In genomic region chr12:10213168-10214130, GRCh38 we compare ENCODE assay signal across 8 cellular contexts. TPM values are rescaled to one million over a fixed set of nuclear protein-coding genes. Genes with fewer than 3 reads are reported as not detected.
DNase-seq lines count a peak whose midpoint lies in the region; ATAC-seq and TF ChIP-seq lines count a peak whose summit lies in the region.

No MANE protein-coding gene starts in this region.

- CTCF ChIA-PET in AG04449 (lab: Yijun Ruan, JAX) = interaction anchor here (1.3 to 2.6 kb wide), 6 partner anchors 9 to 463 kb away, joined by 3 to 21 read pairs (median 4); no protein-coding TSS in a partner anchor

- no peaks in the 10 kb centered on the region for H3K36me3 Mint-ChIP-seq in neural crest cell (ENCODE audit: low read depth)
- peaks cover 3% of the 10 kb centered on the region for H3K36me3 Mint-ChIP-seq in stimulated activated naive CD8-positive, alpha-beta T cell treated with anti-CD3 and anti-CD28 coated beads, Interleukin-15, Interleukin-2, amounts not matched to agents 100 ng/mL and 50 ng/mL, for 24 hours (ENCODE audit: low read depth)

- peaks cover 24% of the 10 kb centered on the region for H3K4me1 Mint-ChIP-seq in neural crest cell
- peaks cover 40% of the 10 kb centered on the region for H3K4me1 Mint-ChIP-seq in stimulated activated naive CD8-positive, alpha-beta T cell treated with anti-CD3 and anti-CD28 coated beads, Interleukin-15, Interleukin-2, amounts not matched to agents 100 ng/mL and 50 ng/mL, for 24 hours (ENCODE audit: low read depth)

- no peaks in the 10 kb centered on the region for H3K27me3 ChIP-seq in foreskin keratinocyte

- ATAC-seq in GM18868 (IDR thresholded peaks at IDR 0.05; ENCODE audit: unreplicated experiment) (peak; percentile 69), HG03442 (IDR thresholded peaks at IDR 0.05; ENCODE audit: unreplicated experiment) (peak; percentile 59), foreskin keratinocyte (peak; percentile 36)

- H3K27ac Mint-ChIP-seq in neural crest cell (ENCODE audit: unreplicated experiment) = peak overlapping the region; percentile 95
- peak overlapping the region; percentile 94 for H3K27ac Mint-ChIP-seq in stimulated activated naive CD8-positive, alpha-beta T cell treated with anti-CD3 and anti-CD28 coated beads, Interleukin-15, Interleukin-2, amounts not matched to agents 100 ng/mL and 50 ng/mL, for 24 hours

- peak overlapping the region; percentile 95 for H3K4me3 Mint-ChIP-seq in neural crest cell
- peak overlapping the region; percentile 92 for H3K4me3 Mint-ChIP-seq in stimulated activated naive CD8-positive, alpha-beta T cell treated with anti-CD3 and anti-CD28 coated beads, Interleukin-15, Interleukin-2, amounts not matched to agents 100 ng/mL and 50 ng/mL, for 24 hours

- peaks cover 12% of the 10 kb centered on the region for H3K27me3 Mint-ChIP-seq in neural crest cell (ENCODE audit: low read depth)
- no peaks in the 10 kb centered on the region for H3K27me3 Mint-ChIP-seq in stimulated activated naive CD8-positive, alpha-beta T cell treated with anti-CD3 and anti-CD28 coated beads, Interleukin-15, Interleukin-2, amounts not matched to agents 100 ng/mL and 50 ng/mL, for 24 hours

- no peak for TF ChIP-seq CTCF in AG04449 (IDR thresholded peaks at IDR 0.05; ENCODE audit: insufficient read depth, low read length, missing control alignments)
- TF ChIP-seq CTCF in foreskin keratinocyte (conservative IDR thresholded peaks at IDR 0.05) = no peak
- no peak for TF ChIP-seq CTCF in neural crest cell (conservative IDR thresholded peaks at IDR 0.05)

- peaks cover 5% of the 10 kb centered on the region for H3K4me1 ChIP-seq in foreskin keratinocyte

- DNase-seq in AG04449 (ENCODE audit: low read depth, low spot score) (peak; percentile 65), SIG-M5 treated with dmso at 0.1 percent for 504 hours (lab: John Stamatoyannopoulos, UW; ENCODE audit: unreplicated experiment) (peak; percentile 95), activated gamma-delta T cell (lab: John Stamatoyannopoulos, UW) (peak; percentile 72), foreskin keratinocyte (peak; percentile 44 to 63), neural crest cell (ENCODE audit: low read depth, low spot score) (peak; percentile 22)

- peak overlapping the region; percentile 96 for H3K27ac ChIP-seq in foreskin keratinocyte

- H3K9me3 Mint-ChIP-seq in neural crest cell = no peaks in the 10 kb centered on the region
- H3K9me3 Mint-ChIP-seq in stimulated activated naive CD8-positive, alpha-beta T cell treated with anti-CD3 and anti-CD28 coated beads, Interleukin-15, Interleukin-2, amounts not matched to agents 100 ng/mL and 50 ng/mL, for 24 hours = no peaks in the 10 kb centered on the region

- POLR2A ChIA-PET in AG04449 (lab: Yijun Ruan, JAX) = interaction anchor here (0.7 to 1.3 kb wide), 3 partner anchors 19 to 60 kb away, joined by 3 to 4 read pairs (median 4); no protein-coding TSS in a partner anchor

- H3K4me3 ChIP-seq in AG04449 (ENCODE audit: low read depth, low read length) = peak overlapping the region; percentile 92

RNA-seq across cellular contexts. Expression of gene GABARAPL1, which starts 0.8 kb away (rescaled TPM):
- total RNA-seq in foreskin keratinocyte (9.0 and 12.1 TPM in 2 replicates), neural crest cell (16.0 and 17.4 TPM in 2 replicates)
- 8.7 and 9.8 TPM in 2 replicates for polyA plus RNA-seq in foreskin keratinocyte

RNA-seq across cellular contexts. Expression of gene TMEM52B, which starts 34.6 kb away (rescaled TPM):
- total RNA-seq in foreskin keratinocyte = not detected in 2 replicates
- not detected in 2 replicates for polyA plus RNA-seq in foreskin keratinocyte
- not detected in 2 replicates for total RNA-seq in neural crest cell

RNA-seq across cellular contexts. Expression of gene OLR1, which starts 41.5 kb away (rescaled TPM):
- total RNA-seq in foreskin keratinocyte = not detected in 2 replicates
- polyA plus RNA-seq in foreskin keratinocyte = not detected in 2 replicates
- total RNA-seq in neural crest cell = not detected in 2 replicates

Comparison
In these comparisons a context has a peak if more than half of its experiments do, and no peak if none do; other contexts are left out.
1. Peak in every context shown above with its lines: DNase-seq, ATAC-seq, H3K4me3 ChIP-seq and H3K27ac ChIP-seq.
2. DNase-seq: peak in every context shown above with its lines; median percentile 95 in SIG-M5 treated with dmso at 0.1 percent for 504 hours; 72 in activated gamma-delta T cell; 65 in AG04449; 54 in foreskin keratinocyte; 22 in neural crest cell.